ENCODE assay signal across 1 cellular context in the genomic region with DNA sequence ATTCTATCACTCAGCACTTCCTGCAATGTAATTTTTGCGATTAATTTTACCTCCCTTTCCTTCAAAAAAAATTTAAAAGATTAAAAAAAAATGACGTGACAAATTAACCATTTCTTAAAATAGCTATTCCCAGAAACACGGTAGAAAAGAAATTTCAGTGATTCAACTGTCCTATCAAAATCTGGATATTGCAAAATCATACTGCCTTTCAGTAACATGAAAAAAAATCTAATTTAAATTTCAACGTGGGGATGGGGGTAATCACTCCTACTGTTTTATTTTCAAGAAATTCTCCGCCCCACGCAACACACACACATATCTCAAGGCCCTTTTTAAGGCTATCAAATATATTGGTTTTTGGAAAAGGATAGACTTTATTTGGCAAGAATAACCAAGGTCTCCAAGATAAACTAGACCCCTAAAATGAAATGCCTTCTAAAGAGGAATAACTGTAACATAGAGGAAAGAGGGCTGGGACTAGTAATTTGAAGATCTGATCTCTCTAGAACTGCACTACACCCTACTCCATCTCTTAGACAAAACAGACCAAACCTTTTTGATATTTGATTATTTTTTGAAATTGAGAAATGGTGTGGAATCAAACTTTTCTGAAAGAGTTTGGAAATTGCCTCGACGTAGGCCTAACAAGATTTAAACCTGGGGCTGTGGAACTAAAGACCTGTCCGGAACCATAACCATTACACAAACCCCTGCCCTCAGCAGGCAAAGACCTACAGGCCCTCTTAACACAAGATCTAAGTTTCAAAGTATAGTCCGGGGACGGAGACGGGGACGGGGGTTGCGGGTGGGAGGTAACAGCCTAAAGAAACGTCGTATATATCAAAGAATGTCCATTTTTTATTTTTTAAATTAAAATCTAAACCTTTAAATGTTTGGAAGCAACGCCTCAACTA.
TF ChIP-seq lines count a peak whose summit lies in the region.

No MANE protein-coding gene starts in this region.

TF ChIP-seq in GM12878, 131 proteins besides CTCF, POLR2A, EP300 and RAD21:
- TF ChIP-seq, protein P1, sequence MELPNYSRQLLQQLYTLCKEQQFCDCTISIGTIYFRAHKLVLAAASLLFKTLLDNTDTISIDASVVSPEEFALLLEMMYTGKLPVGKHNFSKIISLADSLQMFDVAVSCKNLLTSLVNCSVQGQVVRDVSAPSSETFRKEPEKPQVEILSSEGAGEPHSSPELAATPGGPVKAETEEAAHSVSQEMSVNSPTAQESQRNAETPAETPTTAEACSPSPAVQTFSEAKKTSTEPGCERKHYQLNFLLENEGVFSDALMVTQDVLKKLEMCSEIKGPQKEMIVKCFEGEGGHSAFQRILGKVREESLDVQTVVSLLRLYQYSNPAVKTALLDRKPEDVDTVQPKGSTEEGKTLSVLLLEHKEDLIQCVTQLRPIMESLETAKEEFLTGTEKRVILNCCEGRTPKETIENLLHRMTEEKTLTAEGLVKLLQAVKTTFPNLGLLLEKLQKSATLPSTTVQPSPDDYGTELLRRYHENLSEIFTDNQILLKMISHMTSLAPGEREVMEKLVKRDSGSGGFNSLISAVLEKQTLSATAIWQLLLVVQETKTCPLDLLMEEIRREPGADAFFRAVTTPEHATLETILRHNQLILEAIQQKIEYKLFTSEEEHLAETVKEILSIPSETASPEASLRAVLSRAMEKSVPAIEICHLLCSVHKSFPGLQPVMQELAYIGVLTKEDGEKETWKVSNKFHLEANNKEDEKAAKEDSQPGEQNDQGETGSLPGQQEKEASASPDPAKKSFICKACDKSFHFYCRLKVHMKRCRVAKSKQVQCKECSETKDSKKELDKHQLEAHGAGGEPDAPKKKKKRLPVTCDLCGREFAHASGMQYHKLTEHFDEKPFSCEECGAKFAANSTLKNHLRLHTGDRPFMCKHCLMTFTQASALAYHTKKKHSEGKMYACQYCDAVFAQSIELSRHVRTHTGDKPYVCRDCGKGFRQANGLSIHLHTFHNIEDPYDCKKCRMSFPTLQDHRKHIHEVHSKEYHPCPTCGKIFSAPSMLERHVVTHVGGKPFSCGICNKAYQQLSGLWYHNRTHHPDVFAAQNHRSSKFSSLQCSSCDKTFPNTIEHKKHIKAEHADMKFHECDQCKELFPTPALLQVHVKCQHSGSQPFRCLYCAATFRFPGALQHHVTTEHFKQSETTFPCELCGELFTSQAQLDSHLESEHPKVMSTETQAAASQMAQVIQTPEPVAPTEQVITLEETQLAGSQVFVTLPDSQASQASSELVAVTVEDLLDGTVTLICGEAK (IDR thresholded peaks at IDR 0.05; ENCODE audit: borderline replicate concordance): 0 out of 2 replicates have a peak, but pooled peaks have one; percentile 20
- TF ChIP-seq, protein P2, sequence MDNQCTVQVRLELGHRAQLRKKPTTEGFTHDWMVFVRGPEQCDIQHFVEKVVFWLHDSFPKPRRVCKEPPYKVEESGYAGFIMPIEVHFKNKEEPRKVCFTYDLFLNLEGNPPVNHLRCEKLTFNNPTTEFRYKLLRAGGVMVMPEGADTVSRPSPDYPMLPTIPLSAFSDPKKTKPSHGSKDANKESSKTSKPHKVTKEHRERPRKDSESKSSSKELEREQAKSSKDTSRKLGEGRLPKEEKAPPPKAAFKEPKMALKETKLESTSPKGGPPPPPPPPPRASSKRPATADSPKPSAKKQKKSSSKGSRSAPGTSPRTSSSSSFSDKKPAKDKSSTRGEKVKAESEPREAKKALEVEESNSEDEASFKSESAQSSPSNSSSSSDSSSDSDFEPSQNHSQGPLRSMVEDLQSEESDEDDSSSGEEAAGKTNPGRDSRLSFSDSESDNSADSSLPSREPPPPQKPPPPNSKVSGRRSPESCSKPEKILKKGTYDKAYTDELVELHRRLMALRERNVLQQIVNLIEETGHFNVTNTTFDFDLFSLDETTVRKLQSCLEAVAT (IDR thresholded peaks at IDR 0.05): peak; percentile 55; the same call in 1 of the 2 replicates
- no peak for TF ChIP-seq NRF1 (conservative IDR thresholded peaks at IDR 0.05; ENCODE audit: low read depth, low read length)
- 0 out of 2 replicates have a peak, but pooled peaks have one; percentile 20 for TF ChIP-seq TAF1 (IDR thresholded peaks at IDR 0.05; ENCODE audit: borderline replicate concordance, low read depth, low read length)
